Comparison of ENCODE assay signal across 35 cellular contexts in genomic region chr2:157227592-157227991, GRCh38. TPM values are rescaled to one million over a fixed set of nuclear protein-coding genes. Genes with fewer than 3 reads are reported as not detected.
"Had no signal": no experiment of that assay in that cellular context is flagged by ENCODE, and none has a peak within 500 bp of the region (broad histone marks: within the 10 kb centered on the region; RNA-seq: fewer than 3 reads in every experiment).

No MANE protein-coding gene starts in this region.

- H3K27me3 ChIP-seq: MG63 had no signal

- H3K36me3 ChIP-seq: MG63 had no signal

- H3K4me3 ChIP-seq: MG63 had no signal

- DNase-seq: Karpas-422, Kasumi-1, MG63, MM.1S, MV-4-11, NCI-H1048, NCI-H1092, NCI-H1092 treated with DMSO at 0.1 percent for 48 hours, NCI-H1105, NCI-H1105 treated with DMSO at 0.1 percent for 48 hours, NCI-H1417, NCI-H1417 treated with DMSO at 0.1 percent for 48 hours, NCI-H1436, NCI-H1436 treated with DMSO at 0.1 percent for 48 hours, NCI-H146, NCI-H1694, NCI-H1694 treated with DMSO at 0.1 percent for 48 hours, NCI-H187, NCI-H187 treated with DMSO at 0.1 percent for 48 hours, NCI-H1930, NCI-H2029, NCI-H2029 treated with DMSO at 0.1 percent for 48 hours, NCI-H2081, NCI-H2081 treated with DMSO at 0.1 percent for 48 hours, NCI-H2107, NCI-H2171, NCI-H2171 treated with DMSO at 0.1 percent for 48 hours, NCI-H2227 treated with DMSO at 0.1 percent for 48 hours, NCI-H226, NCI-H345, NCI-H446, NCI-H446 treated with DMSO at 0.1 percent for 48 hours, NCI-H510A, NCI-H510A treated with DMSO at 0.1 percent for 48 hours had no signal

- H3K9me3 ChIP-seq: MG63 had no signal

RNA-seq across cellular contexts. Expression of gene GALNT5, which starts 29.9 kb away (rescaled TPM):
- total RNA-seq: MCF 10A had no signal
